ENCODE assay signal across 16 cellular contexts in genomic region chr11:67449116-67449844, GRCh38. TPM values are rescaled to one million over a fixed set of nuclear protein-coding genes. Genes with fewer than 3 reads are reported as not detected.
A peak's percentile ranks its signal among the peaks of the same experiment; 100 is the strongest.
DNase-seq lines count a peak whose midpoint lies in the region; ATAC-seq and TF ChIP-seq lines count a peak whose summit lies in the region.
"Had no signal": no experiment of that assay in that cellular context is flagged by ENCODE, and none has a peak within 500 bp of the region (broad histone marks: within the 10 kb centered on the region; RNA-seq: fewer than 3 reads in every experiment).

No MANE protein-coding gene starts in this region.

- H3K4me3 Mint-ChIP-seq in neural crest cell = no peak overlapping the region
- H3K4me3 Mint-ChIP-seq in mesothelial cell of epicardium = no peak overlapping the region

- H3K4me1 Mint-ChIP-seq in neural crest cell (peaks cover 10% of the 10 kb centered on the region), mesothelial cell of epicardium (peaks cover 8% of the 10 kb centered on the region)

- TF ChIP-seq CTCF in neural crest cell (conservative IDR thresholded peaks at IDR 0.05) (no peak), mesothelial cell of epicardium (IDR thresholded peaks at IDR 0.05; ENCODE audit: unreplicated experiment) (no peak)

- no peak for ATAC-seq in GM19023 (IDR thresholded peaks at IDR 0.05; ENCODE audit: unreplicated experiment)

- H3K27me3 Mint-ChIP-seq in neural crest cell (ENCODE audit: low read depth) (no peaks in the 10 kb centered on the region), mesothelial cell of epicardium (ENCODE audit: low read depth) (no peaks in the 10 kb centered on the region)

- H3K27ac Mint-ChIP-seq in neural crest cell (ENCODE audit: unreplicated experiment) (peak overlapping the region; percentile 29), mesothelial cell of epicardium (no peak overlapping the region)

- H3K36me3 Mint-ChIP-seq in neural crest cell (ENCODE audit: low read depth) = no peaks in the 10 kb centered on the region
- no peaks in the 10 kb centered on the region for H3K36me3 Mint-ChIP-seq in mesothelial cell of epicardium

- peak; percentile 14 for DNase-seq in SIG-M5 treated with dmso at 0.1 percent for 504 hours (lab: John Stamatoyannopoulos, UW; ENCODE audit: unreplicated experiment)
- DNase-seq in SIG-M5 (lab: John Stamatoyannopoulos, UW) = no peak
- peak; percentile 50 for DNase-seq in KG1 (lab: John Stamatoyannopoulos, UW)
- peak; percentile 42 for DNase-seq in UCSD-AML1 (lab: John Stamatoyannopoulos, UW; ENCODE audit: unreplicated experiment)
- no peak for DNase-seq in neural crest cell (ENCODE audit: low read depth, low spot score)
- DNase-seq in HuH-7 (ENCODE audit: low spot score) = no peak
- no peak for DNase-seq in mesothelial cell of epicardium (ENCODE audit: low spot score in 2 of 2, unreplicated experiment in 2 of 2)
- DNase-seq: activated CD4-positive, CD25-positive, alpha-beta regulatory T cell; activated T-cell treated with anti-CD3 and anti-CD28 coated beads, Interleukin-2, amount 50 U/mL, for 1 hour; effector CD8-positive, alpha-beta T cell; foreskin fibroblast; NCI-H2227 treated with DMSO at 0.1 percent for 48 hours; occipital lobe; stimulated activated CD4-positive, alpha-beta T cell treated with anti-CD3 and anti-CD28 coated beads, Interleukin-15, amount 100 ng/mL, for 24 hours had no signal

- no peaks in the 10 kb centered on the region for H3K9me3 Mint-ChIP-seq in neural crest cell
- no peaks in the 10 kb centered on the region for H3K9me3 Mint-ChIP-seq in mesothelial cell of epicardium

RNA-seq across cellular contexts. Expression of gene GPR152, which starts 3.2 kb away (rescaled TPM):
- total RNA-seq in neural crest cell = not detected in 2 replicates
- 0.16 TPM in 1 of 3 replicates, not detected in the others for total RNA-seq in mesothelial cell of epicardium
- total RNA-seq: kidney epithelial cell, occipital lobe had no signal

RNA-seq across cellular contexts. Expression of gene CABP4, which starts 5.9 kb away (rescaled TPM):
- not detected in 2 replicates for total RNA-seq in neural crest cell
- total RNA-seq in mesothelial cell of epicardium = 0.29 to 0.43 TPM (median 0.33 TPM) in 3 replicates
- total RNA-seq: occipital lobe had no signal

RNA-seq across cellular contexts. Expression of gene CORO1B, which starts 6.0 kb away (rescaled TPM):
- total RNA-seq in neural crest cell = 79.0 and 89.5 TPM in 2 replicates
- 70.2 to 75.7 TPM (median 71.7 TPM) in 3 replicates for total RNA-seq in mesothelial cell of epicardium

RNA-seq across cellular contexts. Expression of gene PTPRCAP, which starts 11.8 kb away (rescaled TPM):
- total RNA-seq in neural crest cell = 0.84 and 1.6 TPM in 2 replicates
- total RNA-seq in mesothelial cell of epicardium = 1.4 to 1.8 TPM (median 1.6 TPM) in 3 replicates
- total RNA-seq: occipital lobe had no signal

RNA-seq across cellular contexts. Expression of gene TMEM134, which starts 19.8 kb away (rescaled TPM):
- total RNA-seq in neural crest cell (37.3 and 40.8 TPM in 2 replicates), mesothelial cell of epicardium (64.3 to 69.3 TPM (median 67.8 TPM) in 3 replicates)

Comparison
In these comparisons a context has a peak if more than half of its experiments do, and no peak if none do; other contexts are left out.
1. DNase-seq: peak in SIG-M5 treated with dmso at 0.1 percent for 504 hours (single experiment), KG1 (single experiment) and UCSD-AML1 (single experiment); none in SIG-M5 (single experiment), neural crest cell (single experiment), HuH-7 (single experiment) and mesothelial cell of epicardium (0 of 2).